Comparison of ENCODE assay signal across 31 cellular contexts in genomic region chr17:46780003-46780373, GRCh38. TPM values are rescaled to one million over a fixed set of nuclear protein-coding genes. Genes with fewer than 3 reads are reported as not detected.
"Had no signal": no experiment of that assay in that cellular context is flagged by ENCODE, and none has a peak within 500 bp of the region (broad histone marks: within the 10 kb centered on the region; RNA-seq: fewer than 3 reads in every experiment).

No MANE protein-coding gene starts in this region.

- ATAC-seq: activated CD4-positive, alpha-beta T cell treated with anti-CD3 and anti-CD28 coated beads for 36 hours; activated T-cell treated with anti-CD3 and anti-CD28 coated beads, Interleukin-2, amount 50 U/mL, for 4 hours; activated T-helper 17 cell treated with anti-CD3 and anti-CD28 coated beads, Interleukin-2, amount 50 U/mL, for 72 hours; body of pancreas; effector memory CD8-positive, alpha-beta T cell; foreskin keratinocyte; gastrocnemius medialis; heart left ventricle had no signal

- FAIRE-seq: colon had no signal

- H3K4me3 ChIP-seq: body of pancreas, esophagus muscularis mucosa, gastrocnemius medialis, heart left ventricle had no signal

- H3K27ac ChIP-seq: body of pancreas, esophagus muscularis mucosa, foreskin keratinocyte, gastrocnemius medialis, heart left ventricle had no signal

- H3K36me3 ChIP-seq: esophagus muscularis mucosa, gastrocnemius medialis, heart left ventricle had no signal

- H3K9me3 ChIP-seq: body of pancreas, esophagus muscularis mucosa, gastrocnemius medialis, heart left ventricle had no signal

- H3K4me1 Mint-ChIP-seq: activated CD4-positive, alpha-beta memory T cell treated with anti-CD3 and anti-CD28 coated beads, Interleukin-2, amount 10 ng/mL, durations not matched to agents 7 days and 5 days; activated CD4-positive, alpha-beta T cell treated with anti-CD3 and anti-CD28 coated beads for 36 hours; activated CD4-positive, alpha-beta T cell treated with anti-CD3 and anti-CD28 coated beads, Interleukin-2, amount 10 ng/mL, durations not matched to agents 24 days and 14 days; activated T-helper 17 cell treated with anti-CD3 and anti-CD28 coated beads, Interleukin-2, amount 50 U/mL, for 72 hours had no signal

- H3K4me3 Mint-ChIP-seq: activated CD4-positive, alpha-beta memory T cell treated with anti-CD3 and anti-CD28 coated beads, Interleukin-2, amount 10 ng/mL, durations not matched to agents 7 days and 5 days; activated CD4-positive, alpha-beta T cell treated with anti-CD3 and anti-CD28 coated beads for 36 hours; activated CD4-positive, alpha-beta T cell treated with anti-CD3 and anti-CD28 coated beads, Interleukin-2, amount 10 ng/mL, durations not matched to agents 24 days and 14 days; activated naive CD8-positive, alpha-beta T cell; activated T-cell treated with anti-CD3 and anti-CD28 coated beads, Interleukin-2, amount 50 U/mL, for 4 hours; activated T-helper 17 cell treated with anti-CD3 and anti-CD28 coated beads, Interleukin-2, amount 50 U/mL, for 72 hours; effector memory CD8-positive, alpha-beta T cell had no signal

- DNase-seq: activated CD4-positive, alpha-beta memory T cell treated with anti-CD3 and anti-CD28 coated beads, Interleukin-2, amount 10 ng/mL, durations not matched to agents 7 days and 5 days; activated CD4-positive, alpha-beta T cell treated with anti-CD3 and anti-CD28 coated beads for 36 hours; activated CD4-positive, alpha-beta T cell treated with anti-CD3 and anti-CD28 coated beads, Interleukin-2, amount 10 ng/mL, durations not matched to agents 24 days and 14 days; activated CD4-positive, alpha-beta T cell treated with anti-CD3 and anti-CD28 coated beads, Interleukin-2, amount 50 U/mL, for 4 hours; activated CD4-positive, CD25-positive, alpha-beta regulatory T cell; activated CD4-positive, CD25-positive, alpha-beta regulatory T cell treated with anti-CD3 and anti-CD28 coated beads, Interleukin-2, amount 50 U/mL, for 72 hours; activated CD8-positive, alpha-beta memory T cell treated with anti-CD3 and anti-CD28 coated beads, Interleukin-2, amount 50 U/mL, for 48 hours; activated effector memory CD4-positive, alpha-beta T cell treated with Interleukin-2 at 50 U/mL for 16 hours; activated gamma-delta T cell treated with Interleukin-2 at 50 U/mL for 16 hours; activated naive CD4-positive, alpha-beta T cell treated with anti-CD3 and anti-CD28 coated beads, Interleukin-2, amount 50 U/mL, for 16 hours; activated naive CD4-positive, alpha-beta T cell treated with Interleukin-2 at 50 U/mL for 16 hours; activated T-cell treated with anti-CD3 and anti-CD28 coated beads for 4 hours; activated T-cell treated with anti-CD3 and anti-CD28 coated beads, Interleukin-2, amount 50 U/mL, for 4 hours; amniotic stem cell; anterior cingulate cortex; body of pancreas; caudate nucleus; cortex of kidney; dermis blood vessel endothelial cell; effector CD4-positive, alpha-beta T cell; effector memory CD8-positive, alpha-beta T cell; foreskin keratinocyte; gastrocnemius medialis; glutamatergic neuron; T-helper 2 cell had no signal

- H3K27me3 Mint-ChIP-seq: activated CD4-positive, alpha-beta T cell treated with anti-CD3 and anti-CD28 coated beads for 36 hours had no signal

- H3K9me3 Mint-ChIP-seq: activated CD4-positive, alpha-beta memory T cell treated with anti-CD3 and anti-CD28 coated beads, Interleukin-2, amount 10 ng/mL, durations not matched to agents 7 days and 5 days; activated CD4-positive, alpha-beta T cell treated with anti-CD3 and anti-CD28 coated beads, Interleukin-2, amount 10 ng/mL, durations not matched to agents 24 days and 14 days; activated T-cell treated with anti-CD3 and anti-CD28 coated beads, Interleukin-2, amount 50 U/mL, for 4 hours; activated T-helper 17 cell treated with anti-CD3 and anti-CD28 coated beads, Interleukin-2, amount 50 U/mL, for 72 hours; effector memory CD8-positive, alpha-beta T cell had no signal

- H3K36me3 Mint-ChIP-seq: activated naive CD8-positive, alpha-beta T cell had no signal

- H3K27ac Mint-ChIP-seq: activated CD4-positive, alpha-beta memory T cell treated with anti-CD3 and anti-CD28 coated beads, Interleukin-2, amount 10 ng/mL, durations not matched to agents 7 days and 5 days; activated CD4-positive, alpha-beta T cell treated with anti-CD3 and anti-CD28 coated beads for 36 hours; activated CD4-positive, alpha-beta T cell treated with anti-CD3 and anti-CD28 coated beads, Interleukin-2, amount 10 ng/mL, durations not matched to agents 24 days and 14 days; activated naive CD8-positive, alpha-beta T cell; activated T-helper 17 cell treated with anti-CD3 and anti-CD28 coated beads, Interleukin-2, amount 50 U/mL, for 72 hours; effector memory CD8-positive, alpha-beta T cell had no signal

- H3K27me3 ChIP-seq: body of pancreas had no signal

- H3K4me1 ChIP-seq: esophagus muscularis mucosa, gastrocnemius medialis, heart left ventricle had no signal

RNA-seq across cellular contexts. Expression of gene WNT3, which starts 38.5 kb away (rescaled TPM):
- total RNA-seq: activated CD4-positive, alpha-beta memory T cell treated with anti-CD3 and anti-CD28 coated beads, Interleukin-2, amount 10 ng/mL, durations not matched to agents 7 days and 5 days; T-helper 1 cell treated with Interleukin-12 subunit alpha and Interleukin-12 subunit beta and Interleukin-4 antibody, amounts not matched to agents 30 ng/mL and 1 ng/mL, for 36 hours had no signal
